In genomic region chr4:164614999-164615398, GRCh38 we compare ENCODE assay signal across 18 cellular contexts.
"Had no signal": no experiment of that assay in that cellular context is flagged by ENCODE, and none has a peak within 500 bp of the region (broad histone marks: within the 10 kb centered on the region; RNA-seq: fewer than 3 reads in every experiment).

No MANE protein-coding gene starts in this region.

- ATAC-seq: activated T-helper 17 cell treated with anti-CD3 and anti-CD28 coated beads, Interleukin-2, amount 50 U/mL, for 72 hours; heart left ventricle; pancreas; stimulated activated effector memory CD8-positive, alpha-beta T cell treated with anti-CD3 and anti-CD28 coated beads, Interleukin-12 subunit alpha, Interleukin-12 subunit beta, amount 100 ng/mL, for 72 hours had no signal

- H3K27ac ChIP-seq: colonic mucosa, heart left ventricle, pancreas had no signal

- H3K27ac Mint-ChIP-seq: activated CD4-positive, alpha-beta T cell treated with anti-CD3 and anti-CD28 coated beads, Interleukin-2, amount 10 ng/mL, durations not matched to agents 7 days and 5 days; activated naive CD4-positive, alpha-beta T cell treated with anti-CD3 and anti-CD28 coated beads, Interleukin-2, amount 10 ng/mL, durations not matched to agents 7 days and 5 days; activated T-helper 17 cell treated with anti-CD3 and anti-CD28 coated beads, Interleukin-2, amount 50 U/mL, for 72 hours; brain; naive B cell; stimulated activated effector memory CD8-positive, alpha-beta T cell treated with anti-CD3 and anti-CD28 coated beads, Interleukin-12 subunit alpha, Interleukin-12 subunit beta, amount 100 ng/mL, for 72 hours; T-helper 1 cell treated with Interleukin-12 subunit alpha and Interleukin-12 subunit beta and Interleukin-4 antibody, amounts not matched to agents 30 μg/mL and 1 μg/mL, for 36 hours had no signal

- DNase-seq: activated CD4-positive, alpha-beta T cell treated with anti-CD3 and anti-CD28 coated beads, Interleukin-2, amount 10 ng/mL, durations not matched to agents 7 days and 5 days; activated naive CD4-positive, alpha-beta T cell treated with anti-CD3 and anti-CD28 coated beads, Interleukin-2, amount 10 ng/mL, durations not matched to agents 7 days and 5 days; activated T-cell treated with anti-CD3 and anti-CD28 coated beads for 4 hours; central memory CD4-positive, alpha-beta T cell; colonic mucosa; foreskin melanocyte; heart left ventricle; midbrain; naive B cell; pancreas; stimulated activated CD4-positive, alpha-beta T cell treated with anti-CD3 and anti-CD28 coated beads, Interleukin-12 subunit alpha, Interleukin-12 subunit beta, amount 100 ng/mL, for 4 hours; stimulated activated CD4-positive, alpha-beta T cell treated with anti-CD3 and anti-CD28 coated beads, Interleukin-2, amount 100 ng/mL, for 24 hours had no signal

- H3K27me3 Mint-ChIP-seq: activated CD4-positive, alpha-beta T cell treated with anti-CD3 and anti-CD28 coated beads, Interleukin-2, amount 10 ng/mL, durations not matched to agents 7 days and 5 days; activated naive CD4-positive, alpha-beta T cell treated with anti-CD3 and anti-CD28 coated beads, Interleukin-2, amount 10 ng/mL, durations not matched to agents 7 days and 5 days; activated T-helper 17 cell treated with anti-CD3 and anti-CD28 coated beads, Interleukin-2, amount 50 U/mL, for 72 hours; naive B cell had no signal

- H3K4me3 Mint-ChIP-seq: activated CD4-positive, alpha-beta T cell treated with anti-CD3 and anti-CD28 coated beads, Interleukin-2, amount 10 ng/mL, durations not matched to agents 7 days and 5 days; activated naive CD4-positive, alpha-beta T cell treated with anti-CD3 and anti-CD28 coated beads, Interleukin-2, amount 10 ng/mL, durations not matched to agents 7 days and 5 days; activated T-helper 17 cell treated with anti-CD3 and anti-CD28 coated beads, Interleukin-2, amount 50 U/mL, for 72 hours; brain; naive B cell; stimulated activated effector memory CD8-positive, alpha-beta T cell treated with anti-CD3 and anti-CD28 coated beads, Interleukin-12 subunit alpha, Interleukin-12 subunit beta, amount 100 ng/mL, for 72 hours; T-helper 1 cell treated with Interleukin-12 subunit alpha and Interleukin-12 subunit beta and Interleukin-4 antibody, amounts not matched to agents 30 μg/mL and 1 μg/mL, for 36 hours had no signal

- FAIRE-seq: pancreas, TTC549 had no signal

- H3K36me3 ChIP-seq: colonic mucosa, heart left ventricle, pancreas had no signal

- H3K4me1 Mint-ChIP-seq: activated CD4-positive, alpha-beta T cell treated with anti-CD3 and anti-CD28 coated beads, Interleukin-2, amount 10 ng/mL, durations not matched to agents 7 days and 5 days; activated naive CD4-positive, alpha-beta T cell treated with anti-CD3 and anti-CD28 coated beads, Interleukin-2, amount 10 ng/mL, durations not matched to agents 7 days and 5 days; activated T-helper 17 cell treated with anti-CD3 and anti-CD28 coated beads, Interleukin-2, amount 50 U/mL, for 72 hours; naive B cell; stimulated activated effector memory CD8-positive, alpha-beta T cell treated with anti-CD3 and anti-CD28 coated beads, Interleukin-12 subunit alpha, Interleukin-12 subunit beta, amount 100 ng/mL, for 72 hours had no signal

- H3K4me3 ChIP-seq: colonic mucosa, heart left ventricle, lung, pancreas had no signal

- H3K36me3 Mint-ChIP-seq: activated naive CD4-positive, alpha-beta T cell treated with anti-CD3 and anti-CD28 coated beads, Interleukin-2, amount 10 ng/mL, durations not matched to agents 7 days and 5 days; brain; naive B cell; stimulated activated effector memory CD8-positive, alpha-beta T cell treated with anti-CD3 and anti-CD28 coated beads, Interleukin-12 subunit alpha, Interleukin-12 subunit beta, amount 100 ng/mL, for 72 hours had no signal

- H3K9me3 ChIP-seq: colonic mucosa, heart left ventricle, pancreas had no signal

- H3K4me1 ChIP-seq: colonic mucosa, heart left ventricle, pancreas had no signal

- H3K27me3 ChIP-seq: colonic mucosa, heart left ventricle, pancreas had no signal
